Comparison of ENCODE assay signal across 10 cellular contexts in the genomic region with DNA sequence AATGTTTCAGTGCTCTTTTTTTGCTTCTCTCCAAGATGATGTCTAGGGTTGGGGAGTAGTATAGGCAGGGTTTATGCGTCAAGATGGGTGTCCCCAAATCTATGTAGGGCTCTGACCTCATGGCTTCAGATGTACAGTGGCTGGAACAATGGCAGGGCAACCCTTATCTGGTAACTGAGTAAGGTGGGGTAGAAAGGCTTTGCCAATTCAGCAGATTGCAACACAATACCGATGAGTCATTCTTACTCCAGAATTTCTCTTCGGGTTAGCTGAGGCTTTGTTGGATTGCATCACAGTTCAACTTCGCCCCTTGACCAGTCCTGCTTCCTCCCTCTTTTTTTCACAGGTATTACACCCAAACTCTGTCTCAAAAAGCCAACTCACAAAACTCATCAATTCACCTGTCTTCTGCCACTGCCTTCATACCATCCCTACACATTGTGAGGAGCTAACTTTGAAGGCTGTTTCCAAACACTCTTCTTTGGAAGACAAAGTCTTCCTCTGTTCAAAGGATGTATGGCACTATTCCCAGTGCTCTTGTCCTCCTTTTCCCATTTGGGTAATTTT.
DNase-seq lines count a peak whose midpoint lies in the region; TF ChIP-seq lines count a peak whose summit lies in the region.
"Had no signal": no experiment of that assay in that cellular context is flagged by ENCODE, and none has a peak within 500 bp of the region (broad histone marks: within the 10 kb centered on the region; RNA-seq: fewer than 3 reads in every experiment).

No MANE protein-coding gene starts in this region.

- no peaks in the 10 kb centered on the region for H3K36me3 ChIP-seq in left ventricle myocardium inferior

- no peaks in the 10 kb centered on the region for H3K27me3 ChIP-seq in left ventricle myocardium inferior (ENCODE audit: low read depth)

- no peak overlapping the region for H3K4me3 ChIP-seq in left ventricle myocardium inferior
- H3K4me3 ChIP-seq: skin epidermis had no signal

- DNase-seq in HPDE6-E6E7 (ENCODE audit: extremely low spot score) (peak; percentile 79), T1000 (lab: John Stamatoyannopoulos, UW) (peak; percentile 77), left ventricle myocardium inferior (no peak), stromal cell of bone marrow (ENCODE audit: low read depth) (peak; percentile 70), NCI-H2107 treated with DMSO at 0.1 percent for 48 hours (lab: John Stamatoyannopoulos, UW; ENCODE audit: unreplicated experiment) (no peak), NCI-H748 treated with DMSO at 0.1 percent for 48 hours (lab: John Stamatoyannopoulos, UW) (no peak), germinal center (ENCODE audit: low spot score) (no peak)
- no peak for DNase-seq in stimulated activated CD4-positive, alpha-beta T cell treated with anti-CD3 and anti-CD28 coated beads, Interleukin-4, amount 100 ng/mL, for 1 hour
- DNase-seq: activated CD4-positive, alpha-beta T cell treated with anti-CD3 and anti-CD28 coated beads for 1 hour had no signal

- intact Hi-C loops in left ventricle myocardium inferior (cut with micrococcal nuclease): no loop called here

- TF ChIP-seq CTCF in left ventricle myocardium inferior (IDR thresholded peaks at IDR 0.05; ENCODE audit: borderline replicate concordance): no peak

- no peaks in the 10 kb centered on the region for H3K4me1 ChIP-seq in left ventricle myocardium inferior

- H3K9me3 ChIP-seq in left ventricle myocardium inferior (replicated peaks): no peaks in the 10 kb centered on the region

- H3K27ac ChIP-seq in left ventricle myocardium inferior (replicated peaks): peak overlapping the region; percentile 38

Comparison
In these comparisons a context has a peak if more than half of its experiments do, and no peak if none do; other contexts are left out.
1. DNase-seq: peak in HPDE6-E6E7 (single experiment), T1000 (single experiment) and stromal cell of bone marrow (single experiment); none in left ventricle myocardium inferior (single experiment), NCI-H2107 treated with DMSO at 0.1 percent for 48 hours (single experiment), NCI-H748 treated with DMSO at 0.1 percent for 48 hours (single experiment), germinal center (single experiment) and stimulated activated CD4-positive, alpha-beta T cell treated with anti-CD3 and anti-CD28 coated beads, Interleukin-4, amount 100 ng/mL, for 1 hour (single experiment).